9 cellular contexts compared by ENCODE assay signal in genomic region chr20:53940356-53940694, GRCh38.
A peak's percentile ranks its signal among the peaks of the same experiment; 100 is the strongest.
DNase-seq lines count a peak whose midpoint lies in the region; ATAC-seq, FAIRE-seq and TF ChIP-seq lines count a peak whose summit lies in the region.
"Had no signal": no experiment of that assay in that cellular context is flagged by ENCODE, and none has a peak within 500 bp of the region (broad histone marks: within the 10 kb centered on the region; RNA-seq: fewer than 3 reads in every experiment).

No MANE protein-coding gene starts in this region.

- intact Hi-C loops in GM12878 (cut with micrococcal nuclease; ENCODE audit: unreplicated experiment): loop anchor here (5.0 kb wide), 3 partner anchors 33 to 723 kb away; no protein-coding TSS in a partner anchor

- no peak overlapping the region for H3K4me3 Mint-ChIP-seq in activated CD8-positive, alpha-beta memory T cell treated with anti-CD3 and anti-CD28 coated beads, Interleukin-2, amount 10 ng/mL, durations not matched to agents 7 days and 5 days

- no peak for TF ChIP-seq POLR2A in GM12878 (IDR thresholded peaks at IDR 0.05; ENCODE audit: low read depth, low read length)

- in situ Hi-C loops in GM12878 (cut with MboI): loop anchor here (5.0 kb wide), 4 partner anchors 122 to 528 kb away; no protein-coding TSS in a partner anchor

- peak overlapping the region; percentile 76 for H3K4me2 ChIP-seq in GM12878 (ENCODE audit: control insufficient read depth, insufficient read depth)

- H3K27me3 ChIP-seq in GM12878 (replicated peaks in 1 of 2; ENCODE audit: control insufficient read depth in 2 of 2, insufficient read depth in 2 of 2, low read length in 1 of 2) (no peaks in the 10 kb centered on the region), thoracic aorta (replicated peaks; ENCODE audit: insufficient read depth) (no peaks in the 10 kb centered on the region)
- H3K27me3 ChIP-seq: adrenal gland had no signal

- H3K36me3 ChIP-seq in GM12878 (ENCODE audit: control insufficient read depth in 2 of 2, insufficient read depth in 2 of 2, low read length in 1 of 2) (no peaks in the 10 kb centered on the region), mesodermal cell (ENCODE audit: control insufficient read depth, insufficient read depth, low read length) (no peaks in the 10 kb centered on the region), thoracic aorta (no peaks in the 10 kb centered on the region)
- H3K36me3 ChIP-seq: adrenal gland had no signal

- SMC1A ChIA-PET in GM12878 (lab: Charles Lee; ENCODE audit: uncharacterized antibody, unreplicated experiment): interaction anchor here (0.6 to 18.6 kb wide), 50 partner anchors 8 to 1628 kb away, joined by 3 to 384 read pairs (median 5); no protein-coding TSS in a partner anchor

- TF ChIP-seq CTCF in GM12878 (IDR thresholded peaks at IDR 0.05 in 2 of 3, conservative IDR thresholded peaks at IDR 0.05 in 1 of 3; ENCODE audit: control insufficient read depth in 2 of 3, extremely low read depth in 1 of 3, insufficient read depth in 1 of 3, low read depth in 3 of 3, low read length in 3 of 3): no peak
- no peak for TF ChIP-seq CTCF in thoracic aorta (IDR thresholded peaks at IDR 0.05)

- peak overlapping the region; percentile 81 for H2AFZ ChIP-seq in GM12878 (ENCODE audit: control insufficient read depth, low read depth, low read length)

- H3K27ac ChIP-seq in GM12878 (ENCODE audit: control insufficient read depth, insufficient read depth) (peak overlapping the region; percentile 84), mesodermal cell (ENCODE audit: low read depth, low read length, severe bottlenecking) (peak overlapping the region; percentile 93), thoracic aorta (peak overlapping the region; percentile 22 to 37)

- ATAC-seq in activated CD8-positive, alpha-beta memory T cell treated with anti-CD3 and anti-CD28 coated beads, Interleukin-2, amount 10 ng/mL, durations not matched to agents 7 days and 5 days: no peak
- ATAC-seq in GM12878 (no peak), thoracic aorta (ENCODE audit: insufficient number of reproducible peaks, low FRiP score, low read depth) (no peak)

- H3K9me3 ChIP-seq in GM12878 (replicated peaks; ENCODE audit: control insufficient read depth, insufficient read depth, low read length): no peaks in the 10 kb centered on the region
- H3K9me3 ChIP-seq in mesodermal cell (ENCODE audit: control insufficient read depth, low read length): no peaks in the 10 kb centered on the region
- no peaks in the 10 kb centered on the region for H3K9me3 ChIP-seq in thoracic aorta
- H3K9me3 ChIP-seq: adrenal gland had no signal

- 33% methylated on average over 7 of the region's 7 CpGs for WGBS in GM12878 (ENCODE audit: insufficient coverage, insufficient replicate concordance, low lambda C conversion rate, missing lambda C conversion rate)
- 10% methylated on average over 3 of the region's 7 CpGs; no CpG with 5 or more reads in 1 of the 2 experiments for WGBS in mesodermal cell (ENCODE audit: insufficient coverage in 2 of 2), 2 experiments

- H3K36me3 Mint-ChIP-seq in activated CD8-positive, alpha-beta memory T cell treated with anti-CD3 and anti-CD28 coated beads, Interleukin-2, amount 10 ng/mL, durations not matched to agents 7 days and 5 days: no peaks in the 10 kb centered on the region

- H3K4me1 Mint-ChIP-seq in activated CD8-positive, alpha-beta memory T cell treated with anti-CD3 and anti-CD28 coated beads, Interleukin-2, amount 10 ng/mL, durations not matched to agents 7 days and 5 days: peaks cover 40% of the 10 kb centered on the region

- RAD21 ChIA-PET in GM12878 (lab: Charles Lee; ENCODE audit: unreplicated experiment): interaction anchor here (0.6 to 18.3 kb wide), 46 partner anchors 10 to 712 kb away, joined by 3 to 394 read pairs (median 6); no protein-coding TSS in a partner anchor

- H3K4me3 ChIP-seq in GM12878 (peak overlapping the region; percentile 63), mesodermal cell (ENCODE audit: extremely low read depth, insufficient read depth, low read length, poor library complexity, severe bottlenecking) (peak overlapping the region; percentile 9), thoracic aorta (peak overlapping the region; percentile 11)
- H3K4me3 ChIP-seq: adrenal gland had no signal

- H3K27me3 Mint-ChIP-seq in activated CD8-positive, alpha-beta memory T cell treated with anti-CD3 and anti-CD28 coated beads, Interleukin-2, amount 10 ng/mL, durations not matched to agents 7 days and 5 days: no peaks in the 10 kb centered on the region

- H3K9me3 Mint-ChIP-seq in activated CD8-positive, alpha-beta memory T cell treated with anti-CD3 and anti-CD28 coated beads, Interleukin-2, amount 10 ng/mL, durations not matched to agents 7 days and 5 days (ENCODE audit: low read depth): no peaks in the 10 kb centered on the region

- TF ChIP-seq RAD21 in GM12878 (IDR thresholded peaks at IDR 0.05; ENCODE audit: insufficient read depth, low read depth, low read length): no peak

- no TSS peak for BruUV-seq in GM12878 (replicated peaks; lab: Mats Ljungman, UMichigan)

- CTCF ChIA-PET in activated CD8-positive, alpha-beta memory T cell treated with anti-CD3 and anti-CD28 coated beads, Interleukin-2, amount 10 ng/mL, durations not matched to agents 7 days and 5 days (lab: Charles Lee): interaction anchor here (0.6 to 4.3 kb wide), 43 partner anchors 8 to 725 kb away, joined by 3 to 43 read pairs (median 5); no protein-coding TSS in a partner anchor
- CTCF ChIA-PET in GM12878 (lab: Yijun Ruan, JAX): interaction anchor here (0.7 to 20.5 kb wide), 40 partner anchors 10 to 535 kb away, joined by 3 to 258 read pairs (median 4); no protein-coding TSS in a partner anchor

- no peak for DNase-seq in activated CD8-positive, alpha-beta memory T cell treated with anti-CD3 and anti-CD28 coated beads, Interleukin-2, amount 10 ng/mL, durations not matched to agents 7 days and 5 days
- no peak for DNase-seq in activated CD8-positive, alpha-beta memory T cell treated with anti-CD3 and anti-CD28 coated beads for 24 hours
- DNase-seq in GM12878 (ENCODE audit: low read depth, low spot score) (no peak), thoracic aorta (ENCODE audit: low spot score) (no peak), DMS53 treated with DMSO at 0.1 percent for 48 hours (lab: John Stamatoyannopoulos, UW; ENCODE audit: unreplicated experiment) (no peak), HuH-7.5 (ENCODE audit: low spot score) (no peak), H4 (ENCODE audit: low spot score) (no peak)

- FAIRE-seq in GM12878 (lab: Jason Lieb, UNC): no peak

- no peak for TF ChIP-seq EP300 in GM12878 (IDR thresholded peaks at IDR 0.05; ENCODE audit: borderline replicate concordance in 1 of 2, control insufficient read depth in 1 of 2, low read depth in 2 of 2, low read length in 2 of 2)

- peak overlapping the region; percentile 58 for H3K9ac ChIP-seq in GM12878 (ENCODE audit: control insufficient read depth, insufficient read depth, low read length)

- H3K4me1 ChIP-seq in GM12878 (ENCODE audit: control insufficient read depth, insufficient read depth, low read length) (peaks cover 48% of the 10 kb centered on the region), mesodermal cell (ENCODE audit: control insufficient read depth, insufficient read depth, low read length, poor library complexity, severe bottlenecking) (peaks cover 43% of the 10 kb centered on the region), thoracic aorta (ENCODE audit: control insufficient read depth in 1 of 2, low read depth in 2 of 2) (peaks cover 16 to 19% of the 10 kb centered on the region in 2 donors)

- POLR2A ChIA-PET in GM12878 (lab: Charles Lee): interaction anchor here (1.3 to 2.5 kb wide), 5 partner anchors 10 to 123 kb away, joined by 4 to 23 read pairs (median 7); no protein-coding TSS in a partner anchor

- no peaks in the 10 kb centered on the region for H4K20me1 ChIP-seq in GM12878 (ENCODE audit: control insufficient read depth, insufficient read depth)

- H3K27ac Mint-ChIP-seq in activated CD8-positive, alpha-beta memory T cell treated with anti-CD3 and anti-CD28 coated beads, Interleukin-2, amount 10 ng/mL, durations not matched to agents 7 days and 5 days: peak overlapping the region; percentile 21

- peaks cover 5% of the 10 kb centered on the region for H3K79me2 ChIP-seq in GM12878 (ENCODE audit: control insufficient read depth, insufficient read depth, low read length)

TF ChIP-seq in GM12878, 131 proteins besides CTCF, POLR2A, EP300 and RAD21 (continues in another document):
- no peak for TF ChIP-seq RELA (IDR thresholded peaks at IDR 0.05; ENCODE audit: borderline replicate concordance, partially characterized antibody)
- TF ChIP-seq ZBTB40 (IDR thresholded peaks at IDR 0.05; ENCODE audit: borderline replicate concordance): 0 out of 2 replicates have a peak, but pooled peaks have one; percentile 17
- TF ChIP-seq NFXL1 (IDR thresholded peaks at IDR 0.05; ENCODE audit: borderline replicate concordance): peak; percentile 93

Comparison
In these comparisons a context has a peak if more than half of its experiments do, and no peak if none do; other contexts are left out.
1. H3K27ac ChIP-seq: peak in every context shown above with its lines; median percentile 93 in mesodermal cell; 84 in GM12878; 30 in thoracic aorta.
2. H3K4me3 ChIP-seq: peak in every context shown above with its lines; median percentile 63 in GM12878; 11 in thoracic aorta; 9 in mesodermal cell.